Comparison of ENCODE assay signal across 8 cellular contexts in the genomic region with DNA sequence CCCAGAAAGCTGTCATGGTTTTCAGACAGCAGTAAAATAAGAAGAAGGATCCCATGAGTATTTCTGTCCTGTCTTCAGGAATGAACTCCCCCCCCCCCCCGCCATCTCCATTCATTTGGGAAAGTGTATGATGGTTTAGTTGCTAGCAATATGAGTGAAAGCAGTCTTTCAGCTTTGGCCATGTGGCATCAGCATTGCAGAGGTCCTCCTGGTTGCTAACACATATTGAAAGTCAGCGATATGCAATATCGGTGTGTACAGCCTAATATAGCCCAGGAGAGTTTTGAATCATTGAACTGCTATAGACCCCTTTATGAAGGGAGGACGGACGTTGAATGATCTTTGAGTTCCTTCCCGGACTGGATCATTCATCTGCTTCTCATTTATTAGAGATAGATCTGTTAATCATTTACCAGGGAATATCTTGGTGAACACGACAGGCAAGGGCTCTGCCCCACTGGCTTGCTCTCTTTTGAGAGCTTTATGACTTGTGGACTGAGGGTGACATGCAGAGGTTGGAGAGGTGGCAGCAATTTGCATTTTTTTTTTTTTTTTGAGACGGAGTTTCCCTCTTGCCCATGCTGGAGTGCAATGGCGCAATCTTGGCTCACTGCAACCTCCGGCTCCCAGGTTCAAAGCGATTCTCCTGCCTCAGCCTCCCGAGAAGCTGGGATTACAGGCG. TPM values are rescaled to one million over a fixed set of nuclear protein-coding genes. Genes with fewer than 3 reads are reported as not detected.
DNase-seq lines count a peak whose midpoint lies in the region; ATAC-seq and TF ChIP-seq lines count a peak whose summit lies in the region.

No MANE protein-coding gene starts in this region.

- H4K20me1 ChIP-seq in GM23248 (ENCODE audit: insufficient read depth) = no peaks in the 10 kb centered on the region

- peaks cover 17% of the 10 kb centered on the region for H3K4me1 ChIP-seq in GM23248 (ENCODE audit: insufficient read depth)
- peaks cover 22% of the 10 kb centered on the region for H3K4me1 ChIP-seq in SJSA1 (replicated peaks)

- H3K4me3 ChIP-seq in GM23248 = peak overlapping the region; percentile 96
- peak overlapping the region; percentile 99 for H3K4me3 ChIP-seq in SJSA1
- peak overlapping the region; percentile 95 for H3K4me3 ChIP-seq in fibroblast of pulmonary artery (replicated peaks; ENCODE audit: low read depth, low read length)
- H3K4me3 ChIP-seq in skeletal muscle cell (ENCODE audit: low read depth, low read length) = peak overlapping the region; percentile 92

- H3F3A ChIP-seq in GM23248 (ENCODE audit: insufficient read depth) = 0 out of 2 replicates have a peak, but pooled peaks cover 6% of the 10 kb centered on the region

- intact Hi-C loops in posterior vena cava (cut with DNase I) = no loop called here

- no peak overlapping the region for H2AFZ ChIP-seq in GM23248

- H3K9me2 ChIP-seq in GM23248 (ENCODE audit: insufficient read depth) = no peaks in the 10 kb centered on the region

- H3K4me2 ChIP-seq in GM23248 (ENCODE audit: unreplicated experiment) = peak overlapping the region; percentile 87

- peaks cover 86% of the 10 kb centered on the region for H3K79me2 ChIP-seq in GM23248 (ENCODE audit: insufficient read depth)

- DNase-seq in GM23248 (no peak), SJSA1 (ENCODE audit: low read depth in 1 of 2, low spot score in 2 of 2) (no peak), fibroblast of pulmonary artery (ENCODE audit: low read depth) (no peak), skeletal muscle cell (ENCODE audit: low read depth) (no peak), iPS-NIHi11 (ENCODE audit: low spot score) (no peak), posterior vena cava (ENCODE audit: low spot score) (no peak)
- DNase-seq in activated effector memory CD4-positive, alpha-beta T cell treated with anti-CD3 and anti-CD28 coated beads, Interleukin-2, amount 50 U/mL, for 16 hours = no peak

- H3K9me3 ChIP-seq in GM23248 (ENCODE audit: low read depth) (no peaks in the 10 kb centered on the region), SJSA1 (replicated peaks) (no peaks in the 10 kb centered on the region)

- H3K27me3 ChIP-seq in GM23248 (replicated peaks; ENCODE audit: insufficient read depth) (no peaks in the 10 kb centered on the region), SJSA1 (replicated peaks) (no peaks in the 10 kb centered on the region)

- ATAC-seq in HG03097 (IDR thresholded peaks at IDR 0.05; ENCODE audit: low FRiP score, unreplicated experiment) = no peak

- WGBS in GM23248 (ENCODE audit: low coverage in 1 of 2, low lambda C conversion rate in 2 of 2, missing lambda C conversion rate in 2 of 2), 2 experiments = 67 to 78% methylated on average over 11 to 13 of the region's 13 CpGs

- no peak for TF ChIP-seq CTCF in fibroblast of pulmonary artery (IDR thresholded peaks at IDR 0.05; ENCODE audit: low read length, missing control alignments)

- H3K36me3 ChIP-seq in GM23248 (ENCODE audit: low read depth) = no peaks in the 10 kb centered on the region
- H3K36me3 ChIP-seq in SJSA1 = peaks cover 45% of the 10 kb centered on the region

- in situ Hi-C loops in GM23248 (cut with MboI) = no loop called here

- H3K27ac ChIP-seq in GM23248 (no peak overlapping the region), SJSA1 (no peak overlapping the region)

- peak overlapping the region; percentile 93 for H3K9ac ChIP-seq in GM23248

RNA-seq across cellular contexts. Expression of a gene that starts 25.2 kb away (rescaled TPM):
- total RNA-seq in GM23248 (2014; rRNA removed; shearing (Covaris generic)) = 65.8 and 106 TPM in 2 replicates
- 85.3 and 88.9 TPM in 2 replicates for polyA plus RNA-seq in GM23248 (2016; fragmentation: Nextera tagmentation; extraction: Ambion mirVana)
- 122 and 135 TPM in 2 replicates for total RNA-seq in SJSA1 (2014; rRNA removed; shearing (Covaris generic))
- 10 to 100 TPM; 54.0 to 58.6 TPM for total RNA-seq in posterior vena cava

RNA-seq across cellular contexts. Expression of a gene that starts 45.5 kb away (rescaled TPM):
- 2.0 and 3.1 TPM in 2 replicates for total RNA-seq in GM23248 (2014; rRNA removed; shearing (Covaris generic))
- 1.4 and 1.6 TPM in 2 replicates for polyA plus RNA-seq in GM23248 (2016; fragmentation: Nextera tagmentation; extraction: Ambion mirVana)
- total RNA-seq in SJSA1 (2014; rRNA removed; shearing (Covaris generic)) = 1.3 TPM in 1 of 2 replicates, not detected in the other
- total RNA-seq in posterior vena cava = 1 to 10 TPM in 1 of 2 donors, under 1 TPM in 1; 0.88 to 2.7 TPM

RNA-seq across cellular contexts. Expression of a gene that starts 50.7 kb away (rescaled TPM):
- 215 and 225 TPM in 2 replicates for total RNA-seq in GM23248 (2014; rRNA removed; shearing (Covaris generic))
- polyA plus RNA-seq in GM23248 (2016; fragmentation: Nextera tagmentation; extraction: Ambion mirVana) = 95.8 and 96.4 TPM in 2 replicates
- 58.2 and 104 TPM in 2 replicates for total RNA-seq in SJSA1 (2014; rRNA removed; shearing (Covaris generic))
- total RNA-seq in posterior vena cava = 10 to 100 TPM in 1 of 2 donors, 1 to 10 TPM in 1; 5.9 to 16.1 TPM

RNA-seq across cellular contexts. Expression of a gene that starts 55.1 kb away (rescaled TPM):
- total RNA-seq in GM23248 (2014; rRNA removed; shearing (Covaris generic)) = 5.6 and 7.7 TPM in 2 replicates
- polyA plus RNA-seq in GM23248 (2016; fragmentation: Nextera tagmentation; extraction: Ambion mirVana) = 3.8 and 4.0 TPM in 2 replicates
- total RNA-seq in SJSA1 (2014; rRNA removed; shearing (Covaris generic)) = 5.4 and 9.2 TPM in 2 replicates
- 1 to 10 TPM; 2.7 to 5.4 TPM for total RNA-seq in posterior vena cava
